Comparison of ENCODE assay signal across 16 cellular contexts in the genomic region with DNA sequence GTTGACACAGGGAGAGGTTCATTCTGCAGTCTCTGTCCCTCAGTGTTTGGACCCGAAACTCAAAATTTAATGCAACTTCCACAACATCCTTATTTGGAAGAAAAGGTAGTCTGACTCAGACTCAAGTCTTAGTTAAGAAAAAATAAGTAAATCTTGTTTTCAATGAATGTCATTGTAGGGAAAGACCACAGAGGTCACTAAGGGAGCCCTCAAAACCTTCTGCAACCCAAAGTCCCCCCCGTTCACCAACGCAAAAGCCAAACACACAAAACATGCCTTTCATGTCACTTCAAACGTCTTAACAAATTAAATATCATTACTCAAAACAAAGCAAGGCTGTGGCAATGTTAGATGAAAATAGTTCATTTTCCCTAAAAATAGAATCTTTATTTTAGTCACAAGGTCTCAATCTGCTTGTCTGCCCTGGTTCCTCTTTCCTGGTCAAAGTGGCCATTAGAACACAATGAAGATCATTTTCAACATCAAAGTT. TPM values are rescaled to one million over a fixed set of nuclear protein-coding genes. Genes with fewer than 3 reads are reported as not detected.
DNase-seq lines count a peak whose midpoint lies in the region; ATAC-seq, FAIRE-seq and TF ChIP-seq lines count a peak whose summit lies in the region.
"Had no signal": no experiment of that assay in that cellular context is flagged by ENCODE, and none has a peak within 500 bp of the region (broad histone marks: within the 10 kb centered on the region; RNA-seq: fewer than 3 reads in every experiment).

No MANE protein-coding gene starts in this region.

- no peaks in the 10 kb centered on the region for H4K20me1 ChIP-seq in HepG2 (ENCODE audit: insufficient read depth, low read length)

- peak; percentile 56 for DNase-seq in HepG2 (ENCODE audit: low spot score)
- DNase-seq in right lobe of liver: no peak
- DNase-seq in KBM-7: peak; percentile 5
- no peak for DNase-seq in activated CD8-positive, alpha-beta memory T cell treated with anti-CD3 and anti-CD28 coated beads, Interleukin-2, amount 50 U/mL, for 4 hours
- DNase-seq in testis: no peak
- no peak for DNase-seq in NCI-H1417 (lab: John Stamatoyannopoulos, UW)
- DNase-seq in NCI-H526 treated with DMSO at 0.1 percent for 48 hours (lab: John Stamatoyannopoulos, UW): no peak
- DNase-seq: activated CD4-positive, alpha-beta T cell treated with anti-CD3 and anti-CD28 coated beads for 4 hours; activated naive CD4-positive, alpha-beta T cell treated with anti-CD3 and anti-CD28 coated beads, Interleukin-2, amount 10 ng/mL, durations not matched to agents 7 days and 5 days; heart left ventricle; NCI-H1048; stimulated activated CD8-positive, alpha-beta memory T cell treated with anti-CD3 and anti-CD28 coated beads, Interleukin-4, amount 100 ng/mL, for 48 hours had no signal

- no peak for ATAC-seq in HepG2
- ATAC-seq in right lobe of liver: no peak
- ATAC-seq in HG02840 (IDR thresholded peaks at IDR 0.05; ENCODE audit: low FRiP score, unreplicated experiment): peak; percentile 57
- ATAC-seq: A549, heart left ventricle had no signal

- TF ChIP-seq POLR2A in HepG2 (IDR thresholded peaks at IDR 0.05; ENCODE audit: insufficient read depth in 1 of 2, low read depth in 2 of 2, low read length in 2 of 2): no peak
- no peak for TF ChIP-seq POLR2A in right lobe of liver (IDR thresholded peaks at IDR 0.05)
- no peak for TF ChIP-seq POLR2A in testis (IDR thresholded peaks at IDR 0.05)

- H3K36me3 ChIP-seq in HepG2 (replicated peaks in 1 of 2; ENCODE audit: control insufficient read depth in 1 of 2, insufficient read depth in 2 of 2, low read length in 2 of 2): no peaks in the 10 kb centered on the region
- H3K36me3 ChIP-seq in right lobe of liver: no peaks in the 10 kb centered on the region
- H3K36me3 ChIP-seq in testis (ENCODE audit: low read depth, missing control alignments): no peaks in the 10 kb centered on the region
- H3K36me3 ChIP-seq: heart left ventricle had no signal

- no peak overlapping the region for H3K9ac ChIP-seq in HepG2 (ENCODE audit: insufficient read depth, low read depth, low read length)

- CTCF ChIA-PET in HepG2 (lab: Yijun Ruan, JAX; ENCODE audit: low intra/inter-chr PET ratio, low total read pairs): no interaction called here

- H3K4me2 ChIP-seq in HepG2 (ENCODE audit: low read depth, low read length): 0 out of 2 replicates have a peak overlapping the region, but pooled peaks have one; percentile 8
- H3K4me2 ChIP-seq: A549 had no signal

- no peaks in the 10 kb centered on the region for H3K27me3 ChIP-seq in HepG2 (ENCODE audit: control insufficient read depth in 1 of 2, insufficient read depth in 2 of 2, low read length in 2 of 2)
- H3K27me3 ChIP-seq in right lobe of liver: no peaks in the 10 kb centered on the region
- H3K27me3 ChIP-seq in testis: no peaks in the 10 kb centered on the region
- H3K27me3 ChIP-seq: heart left ventricle had no signal

- H3K27ac ChIP-seq in HepG2 (ENCODE audit: extremely low read length, insufficient read depth, low read length) (no peak overlapping the region), right lobe of liver (no peak overlapping the region), testis (no peak overlapping the region)
- H3K27ac ChIP-seq: A549, heart left ventricle had no signal

- peaks cover 74% of the 10 kb centered on the region for H3K4me1 ChIP-seq in HepG2 (ENCODE audit: insufficient read depth, low read length)
- no peaks in the 10 kb centered on the region for H3K4me1 ChIP-seq in right lobe of liver
- H3K4me1 ChIP-seq in testis: peaks cover 15% of the 10 kb centered on the region

- peak in 1 of 2 experiments; percentile 69; a peak in 2 of 4 replicates for TF ChIP-seq EP300 in HepG2 (IDR thresholded peaks at IDR 0.05; ENCODE audit: low read depth in 2 of 2, low read length in 2 of 2)
- peak; percentile 56; the same call in 1 of the 2 replicates for TF ChIP-seq EP300 in HepG2 (CRISPR knock-in tag; IDR thresholded peaks at IDR 0.05; ENCODE audit: borderline replicate concordance)

- no peak for FAIRE-seq in HepG2 (lab: Jason Lieb, UNC)
- FAIRE-seq: A549, RCC 7860 had no signal

- no peak overlapping the region for H2AFZ ChIP-seq in HepG2 (ENCODE audit: low read length)

- intact Hi-C loops in HepG2 (cut with micrococcal nuclease; ENCODE audit: unreplicated experiment) (loop anchor here (10.0 kb wide), 1 partner anchor 299 kb away; a partner anchor contains a TSS), right lobe of liver (cut with DNase I) (no loop called here), testis (cut with DNase I; ENCODE audit: low total_unique reads) (no loop called here)

- H3K4me3 ChIP-seq in HepG2 (replicated peaks in 1 of 3; ENCODE audit: insufficient read depth in 1 of 3, low read depth in 2 of 3, low read length in 3 of 3) (no peak overlapping the region), right lobe of liver (no peak overlapping the region), testis (no peak overlapping the region)
- H3K4me3 ChIP-seq: A549, heart left ventricle had no signal

- in situ Hi-C loops in HepG2 (cut with HindIII; ENCODE audit: extremely low pct_ligation_motif_present, low pct_unique_long_range_greater_than_20kb) (no loop called here), KBM-7 (cut with MboI; ENCODE audit: low pct_unique_long_range_greater_than_20kb, low sequenced_read_pairs) (no loop called here)

- no peaks in the 10 kb centered on the region for H3K9me3 ChIP-seq in HepG2 (ENCODE audit: low read length)
- no peaks in the 10 kb centered on the region for H3K9me3 ChIP-seq in right lobe of liver
- H3K9me3 ChIP-seq in testis: no peaks in the 10 kb centered on the region
- H3K9me3 ChIP-seq: A549, heart left ventricle had no signal

- WGBS in HepG2 (ENCODE audit: low lambda C conversion rate): 2% methylated on average over 4 of the region's 4 CpGs
- WGBS in right lobe of liver (ENCODE audit: insufficient coverage, low coverage, low lambda C conversion rate, missing lambda C conversion rate): 42% methylated on average over 4 of the region's 4 CpGs
- WGBS in testis, 2 donors: 65 to 68% methylated on average over 4 of the region's 4 CpGs

- no peak for TF ChIP-seq CTCF in HepG2 (CRISPR knock-in tag; IDR thresholded peaks at IDR 0.05)
- TF ChIP-seq CTCF in right lobe of liver (IDR thresholded peaks at IDR 0.05): no peak
- no peak for TF ChIP-seq CTCF in testis (IDR thresholded peaks at IDR 0.05)

- no peaks in the 10 kb centered on the region for H3K79me2 ChIP-seq in HepG2 (ENCODE audit: insufficient read depth, low read length)

- no TSS peak for BruUV-seq in HepG2 (replicated peaks; lab: Mats Ljungman, UMichigan)

- POLR2A ChIA-PET in HepG2 (lab: Yijun Ruan, JAX): no interaction called here

- no peak for TF ChIP-seq RAD21 in HepG2 (CRISPR knock-in tag; IDR thresholded peaks at IDR 0.05)

RNA-seq across cellular contexts. Expression of a gene that starts 20.9 kb away (rescaled TPM):
- total RNA-seq in HepG2 (2016; rRNA removed; fragmentation: Illumina TruSeq; extraction: Trizol) (36.2 and 38.1 TPM in 2 replicates), right lobe of liver (1 to 10 TPM in 4 of 6 experiments, under 1 TPM in 1, not detected in 1; 0.09 to 2.0 (median 1.1) TPM), testis (10 to 100 TPM in 1 of 2 donors, 1 to 10 TPM in 1; 9.8 to 15.0 TPM)
- 18.7 and 20.4 TPM in 2 replicates for total RNA-seq in HepG2 (2016; cell fraction: cytosol; rRNA removed; fragmentation: Illumina TruSeq; extraction: Trizol; ENCODE audit: low read depth)
- 34.9 and 39.3 TPM in 2 replicates for total RNA-seq in HepG2 (2016; cell fraction: insoluble cytoplasmic fraction; rRNA removed; fragmentation: Illumina TruSeq; extraction: Trizol)
- total RNA-seq in HepG2 (2016; cell fraction: membrane; rRNA removed; fragmentation: Illumina TruSeq; extraction: Trizol): 36.1 and 39.1 TPM in 2 replicates
- 27.0 and 32.8 TPM in 2 replicates for total RNA-seq in HepG2 (2016; cell fraction: nucleus; rRNA removed; fragmentation: Illumina TruSeq; extraction: Trizol)
- polyA plus RNA-seq in HepG2 (2011; rRNA removed) (125 and 136 TPM in 2 replicates), testis (ENCODE audit: insufficient read depth, low read depth, low replicate concordance) (28.9 TPM)
- 88.0 and 109 TPM in 2 replicates for polyA plus RNA-seq in HepG2 (2011; cell fraction: cytosol; rRNA removed)
- polyA plus RNA-seq in HepG2 (2011; cell fraction: nucleus; rRNA removed): 335 and 419 TPM in 2 replicates
- polyA plus RNA-seq in HepG2 (2012): 46.9 and 59.9 TPM in 2 replicates
- 25.2 and 30.9 TPM in 2 replicates for polyA plus RNA-seq in HepG2 (2016; cell fraction: cytosol; fragmentation: Illumina TruSeq; extraction: Trizol; ENCODE audit: low read depth)
- polyA plus RNA-seq in HepG2 (2016; cell fraction: insoluble cytoplasmic fraction; fragmentation: Illumina TruSeq; extraction: Trizol; ENCODE audit: low read depth): 49.3 and 54.5 TPM in 2 replicates
- 43.5 and 51.8 TPM in 2 replicates for polyA plus RNA-seq in HepG2 (2016; cell fraction: membrane; fragmentation: Illumina TruSeq; extraction: Trizol; ENCODE audit: low read depth)
- 77.3 and 79.0 TPM in 2 replicates for polyA plus RNA-seq in HepG2 (2016; cell fraction: nucleus; fragmentation: Illumina TruSeq; extraction: Trizol; ENCODE audit: insufficient read depth, low read depth)
- 2.2 and 130 TPM in 2 replicates for polyA minus RNA-seq in HepG2 (2011; rRNA and poly(A)+ RNA removed; ENCODE audit: low replicate concordance)
- 39.6 and 44.4 TPM in 2 replicates for polyA minus RNA-seq in HepG2 (2011; cell fraction: cytosol; rRNA and poly(A)+ RNA removed)
- 64.2 and 69.1 TPM in 2 replicates for polyA minus RNA-seq in HepG2 (2011; cell fraction: nucleus; rRNA and poly(A)+ RNA removed)
- total RNA-seq: mononuclear cell had no signal

Comparison
In these comparisons a context has a peak if more than half of its experiments do, and no peak if none do; other contexts are left out.
1. DNase-seq: peak in HepG2 (single experiment) and KBM-7 (single experiment); none in right lobe of liver (0 of 3), activated CD8-positive, alpha-beta memory T cell treated with anti-CD3 and anti-CD28 coated beads, Interleukin-2, amount 50 U/mL, for 4 hours (single experiment), testis (single experiment), NCI-H1417 (0 of 3) and NCI-H526 treated with DMSO at 0.1 percent for 48 hours (single experiment).